12 cellular contexts compared by ENCODE assay signal in genomic region chr1:27384797-27385196, GRCh38. TPM values are rescaled to one million over a fixed set of nuclear protein-coding genes. Genes with fewer than 3 reads are reported as not detected.
"Had no signal": no experiment of that assay in that cellular context is flagged by ENCODE, and none has a peak within 500 bp of the region (broad histone marks: within the 10 kb centered on the region; RNA-seq: fewer than 3 reads in every experiment).

No MANE protein-coding gene starts in this region.

RNA-seq across cellular contexts. Expression of gene CD164L2, which starts 1.7 kb away (rescaled TPM):
- total RNA-seq: OCI-LY7, Peyer's patch, Right ventricle myocardium inferior, Right ventricle myocardium superior, RPMI7951, SJCRH30, SJSA1, SK-MEL-5, T-cell had no signal

RNA-seq across cellular contexts. Expression of gene GPR3, which starts 7.6 kb away (rescaled TPM):
- total RNA-seq: Peyer's patch, Right ventricle myocardium inferior had no signal

RNA-seq across cellular contexts. Expression of gene FCN3, which starts 10.2 kb away (rescaled TPM):
- total RNA-seq: OCI-LY7, PC-3, PC-9, Peyer's patch, RPMI7951, SJCRH30, SJSA1, SK-MEL-5 had no signal
- polyA plus RNA-seq: SK-N-SH had no signal

RNA-seq across cellular contexts. Expression of gene SYTL1, which starts 43.0 kb away (rescaled TPM):
- total RNA-seq: SK-MEL-5 had no signal
